ENCODE assay signal across 28 cellular contexts in genomic region chr4:141851246-141851891, GRCh38.
A peak's percentile ranks its signal among the peaks of the same experiment; 100 is the strongest.
DNase-seq lines count a peak whose midpoint lies in the region; ATAC-seq and TF ChIP-seq lines count a peak whose summit lies in the region.
"Had no signal": no experiment of that assay in that cellular context is flagged by ENCODE, and none has a peak within 500 bp of the region (broad histone marks: within the 10 kb centered on the region; RNA-seq: fewer than 3 reads in every experiment).

No MANE protein-coding gene starts in this region.

- H3K27me3 ChIP-seq in CD4-positive, alpha-beta T cell (ENCODE audit: control insufficient read depth, insufficient read depth, low read length): peaks cover 7% of the 10 kb centered on the region
- H3K27me3 ChIP-seq: BLaER1 treated with 17β-estradiol and CSF1 and Interleukin-3, amounts not matched to agents 10 nM and 100 nM; tibial nerve had no signal

- H3K27ac ChIP-seq in CD4-positive, alpha-beta T cell (ENCODE audit: low read depth, low read length): no peak overlapping the region
- H3K27ac ChIP-seq: 22Rv1; BLaER1 treated with 17β-estradiol and CSF1 and Interleukin-3, amounts not matched to agents 10 nM and 100 nM; tibial nerve had no signal

- CTCF ChIA-PET in CD4-positive, alpha-beta T cell (lab: Charles Lee): interaction anchor here (0.8 kb wide), 1 partner anchor 19 kb away, joined by 4 read pairs; no protein-coding TSS in a partner anchor

- H3K4me1 Mint-ChIP-seq in stimulated activated effector memory CD8-positive, alpha-beta T cell treated with anti-CD3 and anti-CD28 coated beads, Interleukin-12 subunit alpha, Interleukin-12 subunit beta, amount 100 ng/mL, for 72 hours: no peaks in the 10 kb centered on the region
- H3K4me1 Mint-ChIP-seq in CD4-positive, alpha-beta T cell (ENCODE audit: low read depth): no peaks in the 10 kb centered on the region
- H3K4me1 Mint-ChIP-seq: activated CD4-positive, alpha-beta T cell treated with anti-CD3 and anti-CD28 coated beads, Interleukin-2, amount 10 ng/mL, durations not matched to agents 24 days and 14 days; activated T-helper 17 cell treated with anti-CD3 and anti-CD28 coated beads, Interleukin-2, amount 50 U/mL, for 72 hours had no signal

- no peak for TF ChIP-seq CTCF in fibroblast of pulmonary artery (IDR thresholded peaks at IDR 0.05; ENCODE audit: low read length, missing control alignments)
- TF ChIP-seq CTCF in CD4-positive, alpha-beta T cell (IDR thresholded peaks at IDR 0.05): no peak

- H3K4me3 Mint-ChIP-seq in stimulated activated effector memory CD8-positive, alpha-beta T cell treated with anti-CD3 and anti-CD28 coated beads, Interleukin-12 subunit alpha, Interleukin-12 subunit beta, amount 100 ng/mL, for 72 hours: no peak overlapping the region
- H3K4me3 Mint-ChIP-seq in CD4-positive, alpha-beta T cell: no peak overlapping the region
- H3K4me3 Mint-ChIP-seq: activated CD4-positive, alpha-beta T cell treated with anti-CD3 and anti-CD28 coated beads, Interleukin-2, amount 10 ng/mL, durations not matched to agents 24 days and 14 days; activated T-helper 17 cell treated with anti-CD3 and anti-CD28 coated beads, Interleukin-2, amount 50 U/mL, for 72 hours; HFFc6; natural killer cell treated with Interleukin-12 subunit alpha and Interleukin-12 subunit beta and Interleukin-15 and Interleukin-18, amount 100 ng/mL, for 72 hours; stimulated activated naive CD8-positive, alpha-beta T cell treated with anti-CD3 and anti-CD28 coated beads, Interleukin-15, Interleukin-2, amounts not matched to agents 100 ng/mL and 50 ng/mL, for 24 hours had no signal

- no peak overlapping the region for H3K27ac Mint-ChIP-seq in stimulated activated effector memory CD8-positive, alpha-beta T cell treated with anti-CD3 and anti-CD28 coated beads, Interleukin-12 subunit alpha, Interleukin-12 subunit beta, amount 100 ng/mL, for 72 hours
- H3K27ac Mint-ChIP-seq in CD4-positive, alpha-beta T cell: no peak overlapping the region
- H3K27ac Mint-ChIP-seq: activated CD4-positive, alpha-beta T cell treated with anti-CD3 and anti-CD28 coated beads, Interleukin-2, amount 10 ng/mL, durations not matched to agents 24 days and 14 days; activated T-helper 17 cell treated with anti-CD3 and anti-CD28 coated beads, Interleukin-2, amount 50 U/mL, for 72 hours; HFFc6; natural killer cell treated with Interleukin-12 subunit alpha and Interleukin-12 subunit beta and Interleukin-15 and Interleukin-18, amount 100 ng/mL, for 72 hours; stimulated activated naive CD8-positive, alpha-beta T cell treated with anti-CD3 and anti-CD28 coated beads, Interleukin-15, Interleukin-2, amounts not matched to agents 100 ng/mL and 50 ng/mL, for 24 hours had no signal

- ATAC-seq in stimulated activated effector memory CD8-positive, alpha-beta T cell treated with anti-CD3 and anti-CD28 coated beads, Interleukin-12 subunit alpha, Interleukin-12 subunit beta, amount 100 ng/mL, for 72 hours: peak; percentile 32
- ATAC-seq in CD4-positive, alpha-beta T cell (ENCODE audit: poor library complexity): no peak
- ATAC-seq: activated T-helper 17 cell treated with anti-CD3 and anti-CD28 coated beads, Interleukin-2, amount 50 U/mL, for 72 hours; left colon; natural killer cell treated with Interleukin-12 subunit alpha and Interleukin-12 subunit beta and Interleukin-15 and Interleukin-18, amount 100 ng/mL, for 72 hours had no signal

- H3K4me3 ChIP-seq in fibroblast of pulmonary artery (replicated peaks; ENCODE audit: low read depth, low read length): no peak overlapping the region
- H3K4me3 ChIP-seq: BLaER1 treated with 17β-estradiol and CSF1 and Interleukin-3, amounts not matched to agents 10 nM and 100 nM; smooth muscle cell; tibial nerve had no signal

- peaks cover 5% of the 10 kb centered on the region for H3K27me3 Mint-ChIP-seq in CD4-positive, alpha-beta T cell
- H3K27me3 Mint-ChIP-seq: natural killer cell treated with Interleukin-12 subunit alpha and Interleukin-12 subunit beta and Interleukin-15 and Interleukin-18, amount 100 ng/mL, for 72 hours; stimulated activated naive CD8-positive, alpha-beta T cell treated with anti-CD3 and anti-CD28 coated beads, Interleukin-15, Interleukin-2, amounts not matched to agents 100 ng/mL and 50 ng/mL, for 24 hours had no signal

- peaks cover 13% of the 10 kb centered on the region for H3K9me3 ChIP-seq in CD4-positive, alpha-beta T cell (ENCODE audit: control insufficient read depth, low read length)

- peak; percentile 3 for DNase-seq in DMS53 (lab: John Stamatoyannopoulos, UW)
- no peak for DNase-seq in DMS53 treated with DMSO at 0.1 percent for 48 hours (lab: John Stamatoyannopoulos, UW; ENCODE audit: unreplicated experiment)
- peak; percentile 57 for DNase-seq in amniotic epithelial cell (ENCODE audit: low read depth)
- peak; percentile 38 for DNase-seq in fibroblast of pulmonary artery (ENCODE audit: low read depth)
- no peak for DNase-seq in stimulated activated effector memory CD8-positive, alpha-beta T cell treated with anti-CD3 and anti-CD28 coated beads, Interleukin-12 subunit alpha, Interleukin-12 subunit beta, amount 100 ng/mL, for 72 hours (ENCODE audit: low spot score in 2 of 2)
- no peak for DNase-seq in CD4-positive, alpha-beta T cell
- DNase-seq in NCI-H1105 (lab: John Stamatoyannopoulos, UW): no peak
- DNase-seq in activated T-cell treated with anti-CD3 and anti-CD28 coated beads, Interleukin-2, amount 50 U/mL, for 48 hours: no peak
- DNase-seq: activated CD4-positive, alpha-beta T cell treated with anti-CD3 and anti-CD28 coated beads, Interleukin-2, amount 10 ng/mL, durations not matched to agents 24 days and 14 days; dermis blood vessel endothelial cell; glutamatergic neuron; HFFc6; left colon; midbrain; NCI-H1436 treated with DMSO at 0.1 percent for 48 hours; NCI-H2171; NCI-H526 treated with DMSO at 0.1 percent for 48 hours; OCI-M1; posterior cingulate gyrus; stimulated activated CD4-positive, alpha-beta T cell treated with anti-CD3 and anti-CD28 coated beads, Interleukin-4, amount 100 ng/mL, for 1 hour; T-helper 1 cell had no signal

- intact Hi-C loops in CD4-positive, alpha-beta T cell (cut with DNase I, micrococcal nuclease): no loop called here

- POLR2A ChIA-PET in CD4-positive, alpha-beta T cell (lab: Charles Lee): no interaction called here

- H3K9me3 Mint-ChIP-seq in stimulated activated effector memory CD8-positive, alpha-beta T cell treated with anti-CD3 and anti-CD28 coated beads, Interleukin-12 subunit alpha, Interleukin-12 subunit beta, amount 100 ng/mL, for 72 hours: peaks cover 6% of the 10 kb centered on the region
- no peaks in the 10 kb centered on the region for H3K9me3 Mint-ChIP-seq in CD4-positive, alpha-beta T cell
- H3K9me3 Mint-ChIP-seq: activated CD4-positive, alpha-beta T cell treated with anti-CD3 and anti-CD28 coated beads, Interleukin-2, amount 10 ng/mL, durations not matched to agents 24 days and 14 days; stimulated activated naive CD8-positive, alpha-beta T cell treated with anti-CD3 and anti-CD28 coated beads, Interleukin-15, Interleukin-2, amounts not matched to agents 100 ng/mL and 50 ng/mL, for 24 hours had no signal

- no peaks in the 10 kb centered on the region for H3K36me3 Mint-ChIP-seq in stimulated activated effector memory CD8-positive, alpha-beta T cell treated with anti-CD3 and anti-CD28 coated beads, Interleukin-12 subunit alpha, Interleukin-12 subunit beta, amount 100 ng/mL, for 72 hours
- H3K36me3 Mint-ChIP-seq in CD4-positive, alpha-beta T cell (ENCODE audit: low read depth): no peaks in the 10 kb centered on the region
- H3K36me3 Mint-ChIP-seq: natural killer cell treated with Interleukin-12 subunit alpha and Interleukin-12 subunit beta and Interleukin-15 and Interleukin-18, amount 100 ng/mL, for 72 hours had no signal

Comparison
In these comparisons a context has a peak if more than half of its experiments do, and no peak if none do; other contexts are left out.
1. DNase-seq: peak in DMS53 (single experiment), amniotic epithelial cell (single experiment) and fibroblast of pulmonary artery (single experiment); none in DMS53 treated with DMSO at 0.1 percent for 48 hours (single experiment), stimulated activated effector memory CD8-positive, alpha-beta T cell treated with anti-CD3 and anti-CD28 coated beads, Interleukin-12 subunit alpha, Interleukin-12 subunit beta, amount 100 ng/mL, for 72 hours (0 of 2), CD4-positive, alpha-beta T cell (0 of 10), NCI-H1105 (single experiment) and activated T-cell treated with anti-CD3 and anti-CD28 coated beads, Interleukin-2, amount 50 U/mL, for 48 hours (0 of 2).